Comparison of ENCODE assay signal across 21 cellular contexts in the genomic region with DNA sequence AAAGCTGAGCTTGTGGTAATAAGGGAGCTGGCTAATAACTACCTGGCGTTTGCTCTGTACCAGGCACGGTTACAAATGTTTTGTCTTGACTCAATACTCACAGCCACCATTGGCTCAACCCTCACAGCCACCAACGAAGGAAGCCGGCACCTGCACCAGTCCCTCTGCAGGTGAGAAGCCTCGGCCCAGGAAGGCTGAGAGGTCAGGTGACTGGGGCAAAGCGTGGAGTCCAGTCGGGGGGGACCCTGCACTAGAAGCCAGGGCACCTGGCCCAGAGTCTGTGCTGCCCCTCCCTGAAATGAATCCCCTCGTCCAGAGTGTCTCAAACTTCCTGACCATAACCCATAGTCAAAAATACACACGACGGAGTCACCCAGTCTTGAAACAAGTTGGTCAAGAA.
"Had no signal": no experiment of that assay in that cellular context is flagged by ENCODE, and none has a peak within 500 bp of the region (broad histone marks: within the 10 kb centered on the region; RNA-seq: fewer than 3 reads in every experiment).

No MANE protein-coding gene starts in this region.

- FAIRE-seq: bronchial epithelial cell, keratinocyte, pancreas had no signal

- ATAC-seq: activated T-cell treated with anti-CD3 and anti-CD28 coated beads, Interleukin-2, amount 50 U/mL, for 4 hours; gastrocnemius medialis; pancreas; psoas muscle; T-helper 17 cell had no signal

- H3K9me3 ChIP-seq: colonic mucosa, gastrocnemius medialis, pancreas, psoas muscle had no signal

- DNase-seq: activated CD4-positive, alpha-beta memory T cell treated with anti-CD3 and anti-CD28 coated beads, Interleukin-2, amount 10 ng/mL, durations not matched to agents 7 days and 5 days; activated CD4-positive, alpha-beta T cell treated with anti-CD3 and anti-CD28 coated beads, Interleukin-2, amount 10 ng/mL, durations not matched to agents 7 days and 5 days; activated CD4-positive, CD25-positive, alpha-beta regulatory T cell treated with anti-CD3 and anti-CD28 coated beads, Interleukin-2, amount 50 U/mL, for 72 hours; activated T-cell treated with anti-CD3 and anti-CD28 coated beads, Interleukin-2, amount 50 U/mL, for 4 hours; anterior cingulate cortex; colonic mucosa; effector memory CD4-positive, alpha-beta T cell; erythroblast; gastrocnemius medialis; glutamatergic neuron; mammary epithelial cell; psoas muscle; stimulated activated CD4-positive, alpha-beta T cell treated with anti-CD3 and anti-CD28 coated beads, Interleukin-2, amount 100 ng/mL, for 48 hours; stimulated activated naive CD4-positive, alpha-beta T cell treated with Interleukin-2 at 50 U/mL for 16 hours; T-helper 17 cell; T1000 had no signal

- H3K36me3 ChIP-seq: colonic mucosa, gastrocnemius medialis, pancreas had no signal

- H3K4me1 ChIP-seq: colonic mucosa, gastrocnemius medialis, pancreas, psoas muscle, tibial nerve had no signal

- H3K27ac ChIP-seq: colonic mucosa, dorsolateral prefrontal cortex, gastrocnemius medialis, pancreas, psoas muscle, tibial nerve had no signal

- H3K27me3 ChIP-seq: colonic mucosa, dorsolateral prefrontal cortex, gastrocnemius medialis, pancreas, tibial nerve had no signal

- H3K4me3 ChIP-seq: colonic mucosa, dorsolateral prefrontal cortex, gastrocnemius medialis, pancreas, psoas muscle, tibial nerve had no signal
